8 cellular contexts compared by ENCODE assay signal in genomic region chr9:125239631-125240597, GRCh38.
DNase-seq lines count a peak whose midpoint lies in the region; ATAC-seq lines count a peak whose summit lies in the region.

No MANE protein-coding gene starts in this region.

- no peaks in the 10 kb centered on the region for H3K27me3 ChIP-seq in adipocyte (replicated peaks; ENCODE audit: control insufficient read depth, insufficient read depth, low read length)
- H3K27me3 ChIP-seq in layer of hippocampus (ENCODE audit: control insufficient read depth, insufficient read depth, low read length): no peaks in the 10 kb centered on the region

- ATAC-seq in HG02642 (IDR thresholded peaks at IDR 0.05; ENCODE audit: poor library complexity, unreplicated experiment): no peak

- DNase-seq in T-helper 1 cell (no peak), adipocyte (ENCODE audit: low read depth) (peak; percentile 15), substantia nigra (lab: John Stamatoyannopoulos, UW) (no peak), NCI-H1930 (lab: John Stamatoyannopoulos, UW) (no peak), NCI-H2029 treated with DMSO at 0.1 percent for 48 hours (lab: John Stamatoyannopoulos, UW) (no peak)

- peak overlapping the region; percentile 92 for H3K4me3 Mint-ChIP-seq in T-helper 1 cell treated with Interleukin-12 subunit alpha and Interleukin-12 subunit beta and Interleukin-4 antibody, amounts not matched to agents 30 μg/mL and 1 μg/mL, for 36 hours

- no peaks in the 10 kb centered on the region for H3K9me3 Mint-ChIP-seq in T-helper 1 cell treated with Interleukin-12 subunit alpha and Interleukin-12 subunit beta and Interleukin-4 antibody, amounts not matched to agents 30 μg/mL and 1 μg/mL, for 36 hours

- peaks cover 59% of the 10 kb centered on the region for H3K4me1 ChIP-seq in adipocyte (ENCODE audit: control insufficient read depth, insufficient read depth, low read length)

- H3K9me3 ChIP-seq in adipocyte (ENCODE audit: control insufficient read depth, low read length): no peaks in the 10 kb centered on the region

- H3K27ac Mint-ChIP-seq in T-helper 1 cell treated with Interleukin-12 subunit alpha and Interleukin-12 subunit beta and Interleukin-4 antibody, amounts not matched to agents 30 μg/mL and 1 μg/mL, for 36 hours: peak overlapping the region; percentile 92

- no peaks in the 10 kb centered on the region for H3K27me3 Mint-ChIP-seq in T-helper 1 cell treated with Interleukin-12 subunit alpha and Interleukin-12 subunit beta and Interleukin-4 antibody, amounts not matched to agents 30 μg/mL and 1 μg/mL, for 36 hours (ENCODE audit: low read depth)

- H3K36me3 ChIP-seq in adipocyte (ENCODE audit: control insufficient read depth, insufficient read depth, low read length, severe bottlenecking): peaks cover 51% of the 10 kb centered on the region

- peak overlapping the region; percentile 88 for H3K27ac ChIP-seq in layer of hippocampus (ENCODE audit: low read depth, low read length)
- H3K27ac ChIP-seq in substantia nigra (ENCODE audit: low read depth, low read length, poor library complexity, severe bottlenecking): peak overlapping the region; percentile 84

- peak overlapping the region; percentile 96 for H3K9ac ChIP-seq in adipocyte (ENCODE audit: low read length)

- H3K4me1 Mint-ChIP-seq in T-helper 1 cell treated with Interleukin-12 subunit alpha and Interleukin-12 subunit beta and Interleukin-4 antibody, amounts not matched to agents 30 μg/mL and 1 μg/mL, for 36 hours (ENCODE audit: low read depth): peaks cover 46% of the 10 kb centered on the region

- peak overlapping the region; percentile 99 for H3K4me3 ChIP-seq in adipocyte (ENCODE audit: low read length)

- peaks cover 64% of the 10 kb centered on the region for H3K36me3 Mint-ChIP-seq in T-helper 1 cell treated with Interleukin-12 subunit alpha and Interleukin-12 subunit beta and Interleukin-4 antibody, amounts not matched to agents 30 μg/mL and 1 μg/mL, for 36 hours (ENCODE audit: low read depth)
